ENCODE assay signal across 8 cellular contexts in genomic region chr1:244341455-244342450, GRCh38.
DNase-seq lines count a peak whose midpoint lies in the region; ATAC-seq, FAIRE-seq and TF ChIP-seq lines count a peak whose summit lies in the region.

No MANE protein-coding gene starts in this region.

- no peaks in the 10 kb centered on the region for H3K79me2 ChIP-seq in HepG2 (ENCODE audit: insufficient read depth, low read length)

- POLR2A ChIA-PET in HepG2 (lab: Yijun Ruan, JAX) = no interaction called here

- no peak for TF ChIP-seq EP300 in HepG2 (IDR thresholded peaks at IDR 0.05; ENCODE audit: low read depth in 2 of 2, low read length in 2 of 2)
- TF ChIP-seq EP300 in HepG2 (CRISPR knock-in tag; IDR thresholded peaks at IDR 0.05; ENCODE audit: borderline replicate concordance) = no peak

- H3K36me3 ChIP-seq in HepG2 (replicated peaks in 1 of 2; ENCODE audit: control insufficient read depth in 1 of 2, insufficient read depth in 2 of 2, low read length in 2 of 2) (no peaks in the 10 kb centered on the region), adrenal gland (replicated peaks in 1 of 2) (no peaks in the 10 kb centered on the region), left ventricle myocardium inferior (no peaks in the 10 kb centered on the region)

- BruUV-seq in HepG2 (replicated peaks; lab: Mats Ljungman, UMichigan) = no TSS peak

- H3K4me3 ChIP-seq in HepG2 (replicated peaks in 1 of 3; ENCODE audit: insufficient read depth in 1 of 3, low read depth in 2 of 3, low read length in 3 of 3) (no peak overlapping the region), adrenal gland (no peak overlapping the region), left ventricle myocardium inferior (no peak overlapping the region)

- H3K9me3 ChIP-seq in HepG2 (ENCODE audit: low read length) (no peaks in the 10 kb centered on the region), adrenal gland (replicated peaks in 1 of 3) (no peaks in the 10 kb centered on the region), left ventricle myocardium inferior (replicated peaks) (no peaks in the 10 kb centered on the region)

- no peak for FAIRE-seq in HepG2 (lab: Jason Lieb, UNC)

- no peak overlapping the region for H2AFZ ChIP-seq in HepG2 (ENCODE audit: low read length)

- H3K4me1 ChIP-seq in HepG2 (ENCODE audit: insufficient read depth, low read length) = peaks cover 14% of the 10 kb centered on the region
- H3K4me1 ChIP-seq in adrenal gland (replicated peaks in 1 of 2) = no peaks in the 10 kb centered on the region
- no peaks in the 10 kb centered on the region for H3K4me1 ChIP-seq in left ventricle myocardium inferior

- no peak overlapping the region for H3K9ac ChIP-seq in HepG2 (ENCODE audit: insufficient read depth, low read depth, low read length)

- no peak for TF ChIP-seq RAD21 in HepG2 (CRISPR knock-in tag; IDR thresholded peaks at IDR 0.05)

- WGBS in HepG2 (ENCODE audit: low lambda C conversion rate) = 56% methylated on average over 15 of the region's 16 CpGs
- 55 to 58% (median 57%) methylated on average over 11 to 16 of the region's 16 CpGs for WGBS in adrenal gland, 4 donors

- no peaks in the 10 kb centered on the region for H4K20me1 ChIP-seq in HepG2 (ENCODE audit: insufficient read depth, low read length)

- intact Hi-C loops in HepG2 (cut with micrococcal nuclease; ENCODE audit: unreplicated experiment) = no loop called here
- intact Hi-C loops in adrenal gland (cut with DNase I) = no loop called here
- intact Hi-C loops in left ventricle myocardium inferior (cut with micrococcal nuclease) = no loop called here

- in situ Hi-C loops in HepG2 (cut with HindIII; ENCODE audit: extremely low pct_ligation_motif_present, low pct_unique_long_range_greater_than_20kb) = no loop called here

- CTCF ChIA-PET in HepG2 (lab: Yijun Ruan, JAX; ENCODE audit: low intra/inter-chr PET ratio, low total read pairs) = no interaction called here

- no peak for TF ChIP-seq CTCF in HepG2 (CRISPR knock-in tag; IDR thresholded peaks at IDR 0.05)
- no peak for TF ChIP-seq CTCF in adrenal gland (IDR thresholded peaks at IDR 0.05)
- no peak for TF ChIP-seq CTCF in left ventricle myocardium inferior (IDR thresholded peaks at IDR 0.05; ENCODE audit: borderline replicate concordance)

- DNase-seq in NCI-H1436 (lab: John Stamatoyannopoulos, UW) = peak; percentile 80
- peak in 30 of 56 donors; percentile 5 to 69 (median 34) for DNase-seq in amygdala (lab: John Stamatoyannopoulos, UW)
- DNase-seq in HepG2 (ENCODE audit: low spot score) = peak; percentile 47
- DNase-seq in adrenal gland = no peak
- DNase-seq in NCI-H2196 treated with DMSO at 0.1 percent for 48 hours (lab: John Stamatoyannopoulos, UW; ENCODE audit: unreplicated experiment) = no peak
- no peak for DNase-seq in left ventricle myocardium inferior
- no peak for DNase-seq in cerebellum (ENCODE audit: low spot score)

- TF ChIP-seq POLR2A in HepG2 (IDR thresholded peaks at IDR 0.05; ENCODE audit: insufficient read depth in 1 of 2, low read depth in 2 of 2, low read length in 2 of 2) (no peak), adrenal gland (IDR thresholded peaks at IDR 0.05) (no peak)

- peaks cover 2 to 16% of the 10 kb centered on the region in 2 experiments; a peak in 3 of 5 replicates for H3K27me3 ChIP-seq in HepG2 (ENCODE audit: control insufficient read depth in 1 of 2, insufficient read depth in 2 of 2, low read length in 2 of 2)
- H3K27me3 ChIP-seq in adrenal gland = no peaks in the 10 kb centered on the region
- H3K27me3 ChIP-seq in left ventricle myocardium inferior (ENCODE audit: low read depth) = peaks cover 3% of the 10 kb centered on the region

- H3K27ac ChIP-seq in HepG2 (ENCODE audit: extremely low read length, insufficient read depth, low read length) = no peak overlapping the region
- no peak overlapping the region for H3K27ac ChIP-seq in adrenal gland
- no peak overlapping the region for H3K27ac ChIP-seq in left ventricle myocardium inferior (replicated peaks)

- peak; percentile 42 for ATAC-seq in GM21367 (IDR thresholded peaks at IDR 0.05; ENCODE audit: unreplicated experiment)
- ATAC-seq in HepG2 = peak; percentile 89

- peak overlapping the region; percentile 45 for H3K4me2 ChIP-seq in HepG2 (ENCODE audit: low read depth, low read length)

TF ChIP-seq in HepG2, 621 proteins besides CTCF, POLR2A, EP300 and RAD21 (continues in another document):
- TF ChIP-seq ATF5 (CRISPR knock-in tag; IDR thresholded peaks at IDR 0.05; ENCODE audit: low read depth) (no peak), NFE2L2 (IDR thresholded peaks at IDR 0.05; ENCODE audit: low read length) (peak; percentile 90), ZNF460 (CRISPR knock-in tag; IDR thresholded peaks at IDR 0.05; ENCODE audit: borderline replicate concordance) (no peak), PITX1 (CRISPR knock-in tag; IDR thresholded peaks at IDR 0.05) (no peak), ZNF7 (CRISPR knock-in tag; IDR thresholded peaks at IDR 0.05) (no peak), NKX3-1 (CRISPR knock-in tag; IDR thresholded peaks at IDR 0.05) (no peak), HOXA5 (CRISPR knock-in tag; IDR thresholded peaks at IDR 0.05) (no peak), HDAC2 (CRISPR knock-in tag; IDR thresholded peaks at IDR 0.05) (no peak), PRDM15 (CRISPR knock-in tag; IDR thresholded peaks at IDR 0.05) (no peak), BCL3 (CRISPR knock-in tag; IDR thresholded peaks at IDR 0.05) (no peak), PATZ1 (CRISPR knock-in tag; IDR thresholded peaks at IDR 0.05) (0 out of 2 replicates have a peak, but pooled peaks have one; percentile 11), ZNF615 (CRISPR knock-in tag; IDR thresholded peaks at IDR 0.05; ENCODE audit: borderline replicate concordance) (no peak), JUND (CRISPR knock-in tag; IDR thresholded peaks at IDR 0.05) (no peak), MAFK (conservative IDR thresholded peaks at IDR 0.05 in 1 of 2, IDR thresholded peaks at IDR 0.05 in 1 of 2; ENCODE audit: low read length in 2 of 2) (peak; percentile 32 to 61; a peak in 2 of 4 replicates), ZNF24 (IDR thresholded peaks at IDR 0.05) (no peak), MXD1 (CRISPR knock-in tag; IDR thresholded peaks at IDR 0.05) (no peak)

Comparison
In these comparisons a context has a peak if more than half of its experiments do, and no peak if none do; other contexts are left out.
1. DNase-seq: peak in NCI-H1436 (single experiment), amygdala (30 of 56) and HepG2 (single experiment); none in adrenal gland (0 of 7), NCI-H2196 treated with DMSO at 0.1 percent for 48 hours (single experiment), left ventricle myocardium inferior (single experiment) and cerebellum (single experiment).